In the genomic region with DNA sequence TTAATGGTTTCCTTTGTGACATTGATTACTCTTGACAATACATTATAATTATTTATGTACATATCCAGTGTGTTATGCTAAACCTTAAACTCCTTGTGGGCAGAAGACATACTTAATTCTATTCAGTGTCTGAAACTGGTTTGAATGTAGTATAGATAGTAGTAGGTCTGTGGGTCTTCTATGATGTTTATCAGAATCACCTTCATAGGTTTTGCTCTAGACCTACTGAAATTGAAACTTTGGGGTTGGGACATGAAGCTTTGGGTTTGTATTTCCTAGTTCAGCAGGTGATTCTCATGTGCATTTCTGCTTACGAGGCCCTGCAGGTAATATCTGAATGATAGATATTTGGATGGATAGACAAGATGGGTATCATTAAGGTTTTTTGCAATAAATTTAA, we compare ENCODE assay signal across 19 cellular contexts. TPM values are rescaled to one million over a fixed set of nuclear protein-coding genes. Genes with fewer than 3 reads are reported as not detected.
A peak's percentile ranks its signal among the peaks of the same experiment; 100 is the strongest.
DNase-seq lines count a peak whose midpoint lies in the region; ATAC-seq and TF ChIP-seq lines count a peak whose summit lies in the region.
"Had no signal": no experiment of that assay in that cellular context is flagged by ENCODE, and none has a peak within 500 bp of the region (broad histone marks: within the 10 kb centered on the region; RNA-seq: fewer than 3 reads in every experiment).

No MANE protein-coding gene starts in this region.

- peaks cover 23 to 37% (median 27%) of the 10 kb centered on the region in 3 donors for H3K4me1 ChIP-seq in skeletal muscle tissue (ENCODE audit: control insufficient read depth in 3 of 3, insufficient read depth in 3 of 3, low read length in 3 of 3)
- H3K4me1 ChIP-seq in CD8-positive, alpha-beta memory T cell (ENCODE audit: insufficient read depth, low read length): no peaks in the 10 kb centered on the region

- H3K27me3 ChIP-seq in skeletal muscle tissue (ENCODE audit: control insufficient read depth in 3 of 3, insufficient read depth in 3 of 3, low read length in 3 of 3): no peaks in the 10 kb centered on the region
- no peaks in the 10 kb centered on the region for H3K27me3 ChIP-seq in CD8-positive, alpha-beta memory T cell (ENCODE audit: insufficient read depth, low read length, poor library complexity, severe bottlenecking)

- no peak overlapping the region for H3K4me3 ChIP-seq in skeletal muscle tissue (ENCODE audit: low read length in 3 of 3)
- no peak overlapping the region for H3K4me3 ChIP-seq in CD8-positive, alpha-beta memory T cell (ENCODE audit: low read length)
- H3K4me3 ChIP-seq: A549, GM23338 had no signal

- H3K36me3 ChIP-seq in skeletal muscle tissue (ENCODE audit: control insufficient read depth in 3 of 3, insufficient read depth in 3 of 3, low read length in 3 of 3): no peaks in the 10 kb centered on the region
- peaks cover 12% of the 10 kb centered on the region for H3K36me3 ChIP-seq in CD8-positive, alpha-beta memory T cell (ENCODE audit: insufficient read depth, low read length)

- H3K4me3 Mint-ChIP-seq in activated CD4-positive, alpha-beta T cell treated with anti-CD3 and anti-CD28 coated beads, Interleukin-2, amount 10 ng/mL, durations not matched to agents 24 days and 14 days: no peak overlapping the region
- no peak overlapping the region for H3K4me3 Mint-ChIP-seq in nephron progenitor cell
- no peak overlapping the region for H3K4me3 Mint-ChIP-seq in CD8-positive, alpha-beta memory T cell
- H3K4me3 Mint-ChIP-seq: CD4-positive, alpha-beta T cell; GM23338 had no signal

- no peaks in the 10 kb centered on the region for H3K9me3 Mint-ChIP-seq in activated CD4-positive, alpha-beta T cell treated with anti-CD3 and anti-CD28 coated beads, Interleukin-2, amount 10 ng/mL, durations not matched to agents 24 days and 14 days
- no peaks in the 10 kb centered on the region for H3K9me3 Mint-ChIP-seq in nephron progenitor cell
- H3K9me3 Mint-ChIP-seq in CD8-positive, alpha-beta memory T cell: no peaks in the 10 kb centered on the region
- H3K9me3 Mint-ChIP-seq: CD4-positive, alpha-beta T cell; GM23338; IgD-negative memory B cell had no signal

- CTCF ChIA-PET in CD8-positive, alpha-beta memory T cell (lab: Charles Lee): interaction anchor here (1.2 kb wide), 1 partner anchor 48 kb away, joined by 4 read pairs; no protein-coding TSS in a partner anchor

- no peak for TF ChIP-seq CTCF in nephron progenitor cell (IDR thresholded peaks at IDR 0.05)

- H3K9ac ChIP-seq in skeletal muscle tissue (ENCODE audit: low read depth in 1 of 3, low read length in 3 of 3): no peak overlapping the region

- peaks cover 5% of the 10 kb centered on the region for H3K4me1 Mint-ChIP-seq in activated CD4-positive, alpha-beta T cell treated with anti-CD3 and anti-CD28 coated beads, Interleukin-2, amount 10 ng/mL, durations not matched to agents 24 days and 14 days
- H3K4me1 Mint-ChIP-seq in nephron progenitor cell: peaks cover 5% of the 10 kb centered on the region
- H3K4me1 Mint-ChIP-seq in CD8-positive, alpha-beta memory T cell: peaks cover 8 to 11% (median 10%) of the 10 kb centered on the region in 3 donors
- H3K4me1 Mint-ChIP-seq: GM23338 had no signal

- no peak for DNase-seq in activated CD4-positive, alpha-beta T cell treated with anti-CD3 and anti-CD28 coated beads, Interleukin-2, amount 10 ng/mL, durations not matched to agents 24 days and 14 days
- no peak for DNase-seq in activated CD4-positive, alpha-beta T cell treated with anti-CD3 and anti-CD28 coated beads, Interleukin-2, amount 50 U/mL, for 48 hours
- no peak for DNase-seq in nephron progenitor cell
- no peak for DNase-seq in CD8-positive, alpha-beta memory T cell
- DNase-seq in NK-92 (lab: John Stamatoyannopoulos, UW; ENCODE audit: unreplicated experiment): no peak
- DNase-seq: AML-193; CD4-positive, alpha-beta T cell; DMS153; DMS79; GDM1; HCEC 1CT had no signal

- peak; percentile 46 for ATAC-seq in HG02852 (IDR thresholded peaks at IDR 0.05; ENCODE audit: unreplicated experiment)
- ATAC-seq: A549, GM23338, HepG2 had no signal

- intact Hi-C loops in activated CD4-positive, alpha-beta T cell treated with anti-CD3 and anti-CD28 coated beads, Interleukin-2, amount 10 ng/mL, durations not matched to agents 24 days and 14 days (cut with micrococcal nuclease): no loop called here

- peak overlapping the region; percentile 51 for H3K27ac Mint-ChIP-seq in activated CD4-positive, alpha-beta T cell treated with anti-CD3 and anti-CD28 coated beads, Interleukin-2, amount 10 ng/mL, durations not matched to agents 24 days and 14 days
- H3K27ac Mint-ChIP-seq in nephron progenitor cell: peak overlapping the region; percentile 74
- no peak overlapping the region for H3K27ac Mint-ChIP-seq in CD8-positive, alpha-beta memory T cell
- H3K27ac Mint-ChIP-seq: CD4-positive, alpha-beta T cell; GM23338; IgD-negative memory B cell had no signal

- peak overlapping the region; percentile 99 for H3K27ac ChIP-seq in skeletal muscle tissue (ENCODE audit: low read depth, low read length)
- H3K27ac ChIP-seq in CD8-positive, alpha-beta memory T cell (ENCODE audit: low read depth, low read length): no peak overlapping the region
- H3K27ac ChIP-seq: 22Rv1, A549, C4-2B had no signal

- H3K9me3 ChIP-seq in skeletal muscle tissue (ENCODE audit: control insufficient read depth in 3 of 3, low read length in 3 of 3): no peaks in the 10 kb centered on the region
- H3K9me3 ChIP-seq in CD8-positive, alpha-beta memory T cell (ENCODE audit: low read length): no peaks in the 10 kb centered on the region
- H3K9me3 ChIP-seq: A549 had no signal

- no peaks in the 10 kb centered on the region for H3K27me3 Mint-ChIP-seq in activated CD4-positive, alpha-beta T cell treated with anti-CD3 and anti-CD28 coated beads, Interleukin-2, amount 10 ng/mL, durations not matched to agents 24 days and 14 days
- H3K27me3 Mint-ChIP-seq in nephron progenitor cell (ENCODE audit: low read depth, poor library complexity): no peaks in the 10 kb centered on the region
- no peaks in the 10 kb centered on the region for H3K27me3 Mint-ChIP-seq in CD8-positive, alpha-beta memory T cell
- H3K27me3 Mint-ChIP-seq: CD4-positive, alpha-beta T cell; IgD-negative memory B cell had no signal

- peaks cover 21% of the 10 kb centered on the region for H3K36me3 Mint-ChIP-seq in activated CD4-positive, alpha-beta T cell treated with anti-CD3 and anti-CD28 coated beads, Interleukin-2, amount 10 ng/mL, durations not matched to agents 24 days and 14 days (ENCODE audit: low read depth)
- H3K36me3 Mint-ChIP-seq in nephron progenitor cell (ENCODE audit: low read depth): peaks cover 13% of the 10 kb centered on the region
- H3K36me3 Mint-ChIP-seq in CD8-positive, alpha-beta memory T cell: peaks cover 0 to 63% (median 14%) of the 10 kb centered on the region in 3 donors

- POLR2A ChIA-PET in CD8-positive, alpha-beta memory T cell (lab: Charles Lee): no interaction called here

RNA-seq across cellular contexts. Expression of a gene that starts 48.6 kb away (rescaled TPM):
- total RNA-seq in activated CD4-positive, alpha-beta T cell treated with anti-CD3 and anti-CD28 coated beads, Interleukin-2, amount 10 ng/mL, durations not matched to agents 24 days and 14 days: 7.5 and 7.6 TPM in 2 replicates
- 19.8 TPM for total RNA-seq in skeletal muscle tissue
- 10 to 100 TPM; 10.2 to 11.7 TPM for total RNA-seq in CD8-positive, alpha-beta memory T cell
- polyA plus RNA-seq in CD8-positive, alpha-beta memory T cell: 6.9 TPM

Comparison
In these comparisons a context has a peak if more than half of its experiments do, and no peak if none do; other contexts are left out.
1. H3K27ac Mint-ChIP-seq: peak in activated CD4-positive, alpha-beta T cell treated with anti-CD3 and anti-CD28 coated beads, Interleukin-2, amount 10 ng/mL, durations not matched to agents 24 days and 14 days (single experiment) and nephron progenitor cell (single experiment); none in CD8-positive, alpha-beta memory T cell (0 of 8).